ENCODE assay signal across 8 cellular contexts in genomic region chr16:18594880-18595279, GRCh38. TPM values are rescaled to one million over a fixed set of nuclear protein-coding genes. Genes with fewer than 3 reads are reported as not detected.
A peak's percentile ranks its signal among the peaks of the same experiment; 100 is the strongest.
DNase-seq lines count a peak whose midpoint lies in the region; ATAC-seq, FAIRE-seq and TF ChIP-seq lines count a peak whose summit lies in the region.
"Not testable (repeated sequence)": the region's sequence is repeated elsewhere in the genome, so short reads cannot be mapped to it uniquely, and the experiment has no call there.

No MANE protein-coding gene starts in this region.

- in situ Hi-C loops in GM13976 (cut with MboI; ENCODE audit: low sequenced_read_pairs, unreplicated experiment) = not testable (repeated sequence)

- peak; percentile 58 for ATAC-seq in activated T-helper 17 cell treated with anti-CD3 and anti-CD28 coated beads, Interleukin-2, amount 50 U/mL, for 72 hours (replicated peaks)

- not testable (repeated sequence) for H3K9me3 Mint-ChIP-seq in activated T-helper 17 cell treated with anti-CD3 and anti-CD28 coated beads, Interleukin-2, amount 50 U/mL, for 72 hours

- H3K4me3 Mint-ChIP-seq in activated T-helper 17 cell treated with anti-CD3 and anti-CD28 coated beads, Interleukin-2, amount 50 U/mL, for 72 hours = not testable (repeated sequence)

- H3K27ac Mint-ChIP-seq in activated T-helper 17 cell treated with anti-CD3 and anti-CD28 coated beads, Interleukin-2, amount 50 U/mL, for 72 hours = not testable (repeated sequence)

- FAIRE-seq in RCC 7860 (lab: Jason Lieb, UNC) = not testable (repeated sequence)

- not testable (repeated sequence) for H3K27me3 Mint-ChIP-seq in activated T-helper 17 cell treated with anti-CD3 and anti-CD28 coated beads, Interleukin-2, amount 50 U/mL, for 72 hours

- DNase-seq in AG08395 (ENCODE audit: low spot score) (peak; percentile 34), GM13976 (ENCODE audit: low spot score) (peak; percentile 9), HK-2 (ENCODE audit: unreplicated experiment) (peak; percentile 28), RCC 7860 (ENCODE audit: low spot score) (peak; percentile 50), epidermal melanocyte (ENCODE audit: insufficient read length, low spot score) (peak; percentile 7), kidney glomerular epithelial cell (lab: John Stamatoyannopoulos, UW) (peak; percentile 51)
- DNase-seq in stimulated activated CD4-positive, alpha-beta T cell treated with anti-CD3 and anti-CD28 coated beads, Interleukin-15, amount 100 ng/mL, for 24 hours = peak; percentile 15

- H3K4me1 Mint-ChIP-seq in activated T-helper 17 cell treated with anti-CD3 and anti-CD28 coated beads, Interleukin-2, amount 50 U/mL, for 72 hours = not testable (repeated sequence)

- H3K36me3 Mint-ChIP-seq in activated T-helper 17 cell treated with anti-CD3 and anti-CD28 coated beads, Interleukin-2, amount 50 U/mL, for 72 hours (ENCODE audit: low read depth) = not testable (repeated sequence)

- not testable (repeated sequence) for TF ChIP-seq CTCF in GM13976 (IDR thresholded peaks at IDR 0.05; ENCODE audit: borderline replicate concordance, control extremely low read depth, extremely low read depth, insufficient read depth, missing control alignments)

RNA-seq across cellular contexts. Expression of gene NOMO2, which starts 33.0 kb away (rescaled TPM):
- 100 to 1,000 TPM in 1 of 2 donors, 10 to 100 TPM in 1; 67.4 to 141 TPM for total RNA-seq in activated T-helper 17 cell treated with anti-CD3 and anti-CD28 coated beads, Interleukin-2, amount 50 U/mL, for 72 hours

Comparison
In these comparisons a context has a peak if more than half of its experiments do, and no peak if none do; other contexts are left out.
1. Peak in every context shown above with its lines: DNase-seq and ATAC-seq.